18 cellular contexts compared by ENCODE assay signal in genomic region chr16:28872952-28873351, GRCh38. TPM values are rescaled to one million over a fixed set of nuclear protein-coding genes. Genes with fewer than 3 reads are reported as not detected.
"Had no signal": no experiment of that assay in that cellular context is flagged by ENCODE, and none has a peak within 500 bp of the region (broad histone marks: within the 10 kb centered on the region; RNA-seq: fewer than 3 reads in every experiment).

No MANE protein-coding gene starts in this region.

- DNase-seq: amniotic stem cell, NCI-H1048, NCI-H187 treated with DMSO at 0.1 percent for 48 hours, NCI-H2107, NCI-H345, NCI-H510A, NCI-H526 treated with DMSO at 0.1 percent for 48 hours, SIG-M5, T1000 had no signal

- H3K4me3 ChIP-seq: ascending aorta, body of pancreas, PC-9 had no signal

- H3K4me3 Mint-ChIP-seq: activated CD4-positive, alpha-beta memory T cell treated with anti-CD3 and anti-CD28 coated beads for 36 hours; activated CD4-positive, alpha-beta T cell treated with anti-CD3 and anti-CD28 coated beads, Interleukin-2, amount 10 ng/mL, durations not matched to agents 7 days and 5 days; activated naive CD8-positive, alpha-beta T cell treated with anti-CD3 and anti-CD28 coated beads, Interleukin-2, amount 50 U/mL, for 24 hours; activated T-cell treated with anti-CD3 and anti-CD28 coated beads, Interleukin-2, amount 50 U/mL, for 4 hours had no signal

- H3K36me3 Mint-ChIP-seq: activated naive CD4-positive, alpha-beta T cell treated with anti-CD3 and anti-CD28 coated beads, Interleukin-2, amount 50 U/mL, for 72 hours had no signal

- H3K4me1 Mint-ChIP-seq: activated naive CD8-positive, alpha-beta T cell treated with anti-CD3 and anti-CD28 coated beads, Interleukin-2, amount 50 U/mL, for 24 hours had no signal

- H3K9me3 Mint-ChIP-seq: activated CD4-positive, alpha-beta memory T cell treated with anti-CD3 and anti-CD28 coated beads for 36 hours; activated CD4-positive, alpha-beta T cell treated with anti-CD3 and anti-CD28 coated beads, Interleukin-2, amount 10 ng/mL, durations not matched to agents 7 days and 5 days; activated naive CD4-positive, alpha-beta T cell treated with anti-CD3 and anti-CD28 coated beads, Interleukin-2, amount 50 U/mL, for 72 hours; activated naive CD8-positive, alpha-beta T cell treated with anti-CD3 and anti-CD28 coated beads, Interleukin-2, amount 50 U/mL, for 24 hours; activated T-cell treated with anti-CD3 and anti-CD28 coated beads, Interleukin-2, amount 50 U/mL, for 4 hours had no signal

- H3K27me3 ChIP-seq: ascending aorta, body of pancreas had no signal

- H3K27ac Mint-ChIP-seq: activated CD4-positive, alpha-beta memory T cell treated with anti-CD3 and anti-CD28 coated beads for 36 hours; activated CD4-positive, alpha-beta T cell treated with anti-CD3 and anti-CD28 coated beads, Interleukin-2, amount 10 ng/mL, durations not matched to agents 7 days and 5 days; activated naive CD4-positive, alpha-beta T cell treated with anti-CD3 and anti-CD28 coated beads, Interleukin-2, amount 50 U/mL, for 72 hours; activated naive CD8-positive, alpha-beta T cell treated with anti-CD3 and anti-CD28 coated beads, Interleukin-2, amount 50 U/mL, for 24 hours had no signal

RNA-seq across cellular contexts. Expression of gene ATP2A1, which starts 5.3 kb away (rescaled TPM):
- total RNA-seq: ascending aorta, body of pancreas, M059J had no signal
